Comparison of ENCODE assay signal across 8 cellular contexts in genomic region chr13:106533940-106534843, GRCh38. TPM values are rescaled to one million over a fixed set of nuclear protein-coding genes. Genes with fewer than 3 reads are reported as not detected.
DNase-seq lines count a peak whose midpoint lies in the region; ATAC-seq, FAIRE-seq and TF ChIP-seq lines count a peak whose summit lies in the region.

No MANE protein-coding gene starts in this region.

- H3K27me3 ChIP-seq in Peyer's patch (no peaks in the 10 kb centered on the region), astrocyte (ENCODE audit: insufficient read depth, low read length) (no peaks in the 10 kb centered on the region)

- H3K36me3 ChIP-seq in Peyer's patch (no peaks in the 10 kb centered on the region), astrocyte (ENCODE audit: insufficient read depth, low read length) (no peaks in the 10 kb centered on the region)

- H3K4me3 ChIP-seq in Peyer's patch, result peak overlapping the region; percentile 49 to 88 (median 72)
- H3K4me3 ChIP-seq in astrocyte (ENCODE audit: insufficient read depth, low read depth, low read length), result peak overlapping the region; percentile 96

- intact Hi-C loops in left ventricle myocardium superior (cut with micrococcal nuclease), result loop anchor here (10.0 kb wide), 1 partner anchor 1959 kb away; no protein-coding TSS in a partner anchor
- intact Hi-C loops in posterior vena cava (cut with DNase I), result no loop called here

- H3K4me1 Mint-ChIP-seq in astrocyte (ENCODE audit: low read depth, unreplicated experiment), result peaks cover 16% of the 10 kb centered on the region

- peak overlapping the region; percentile 40 to 89 (median 68) for H3K27ac ChIP-seq in Peyer's patch
- H3K27ac ChIP-seq in astrocyte (ENCODE audit: low read depth, low read length), result peak overlapping the region; percentile 87

- H3K4me2 ChIP-seq in astrocyte (ENCODE audit: low read length), result peak overlapping the region; percentile 93

- peak overlapping the region; percentile 99 for H3K4me3 Mint-ChIP-seq in astrocyte (ENCODE audit: unreplicated experiment)

- H3K36me3 Mint-ChIP-seq in astrocyte (ENCODE audit: low read depth, unreplicated experiment), result no peaks in the 10 kb centered on the region

- H3K9ac ChIP-seq in astrocyte (ENCODE audit: low read length), result peak overlapping the region; percentile 96

- ATAC-seq in left ventricle myocardium superior (no peak), GM19035 (IDR thresholded peaks at IDR 0.05; ENCODE audit: unreplicated experiment) (no peak)

- H3K4me1 ChIP-seq in Peyer's patch (peaks cover 0 to 13% (median 10%) of the 10 kb centered on the region in 4 donors), astrocyte (ENCODE audit: insufficient read depth, low read length) (peaks cover 24% of the 10 kb centered on the region)

- no peak for TF ChIP-seq CTCF in Peyer's patch (IDR thresholded peaks at IDR 0.05)
- no peak for TF ChIP-seq CTCF in astrocyte (IDR thresholded peaks at IDR 0.05; ENCODE audit: insufficient read depth, low read depth, low read length)

- H3K9me3 Mint-ChIP-seq in astrocyte (ENCODE audit: unreplicated experiment), result no peaks in the 10 kb centered on the region

- FAIRE-seq in astrocyte (lab: Jason Lieb, UNC), result no peak

- no peak for TF ChIP-seq POLR2A in Peyer's patch (IDR thresholded peaks at IDR 0.05)

- H4K20me1 ChIP-seq in astrocyte (ENCODE audit: insufficient read depth, low read length), result peaks cover 50% of the 10 kb centered on the region

- H2AFZ ChIP-seq in astrocyte (ENCODE audit: low read depth, low read length), result peak overlapping the region; percentile 42

- H3K9me3 ChIP-seq in Peyer's patch, result no peaks in the 10 kb centered on the region
- H3K9me3 ChIP-seq in astrocyte (ENCODE audit: insufficient read depth, low read depth, low read length), result no peaks in the 10 kb centered on the region

- peak overlapping the region; percentile 93 for H3K27ac Mint-ChIP-seq in astrocyte (ENCODE audit: unreplicated experiment)

- H3K79me2 ChIP-seq in astrocyte (ENCODE audit: insufficient read depth, low read length), result peaks cover 63% of the 10 kb centered on the region

- DNase-seq in NCI-H2029 (lab: John Stamatoyannopoulos, UW) (peak; percentile 2), NCI-H2029 treated with DMSO at 0.1 percent for 48 hours (lab: John Stamatoyannopoulos, UW) (no peak), Peyer's patch (peak in 2 of 3 donors; percentile 62 to 76), astrocyte (ENCODE audit: low read depth) (peak; percentile 74), left ventricle myocardium superior (peak; percentile 53), posterior vena cava (ENCODE audit: low spot score) (peak; percentile 87), SIG-M5 (lab: John Stamatoyannopoulos, UW) (no peak)

- no peaks in the 10 kb centered on the region for H3K27me3 Mint-ChIP-seq in astrocyte (ENCODE audit: low read depth, unreplicated experiment)

RNA-seq across cellular contexts. Expression of gene EFNB2, which starts 1.3 kb away (rescaled TPM):
- total RNA-seq in Peyer's patch (10 to 100 TPM in 3 of 4 donors, 1 to 10 TPM in 1; 5.8 to 38.9 (median 30.2) TPM), astrocyte (93.2 and 93.4 TPM in 2 replicates), left ventricle myocardium superior (9.2 TPM), posterior vena cava (10 to 100 TPM; 15.5 to 18.2 TPM)

RNA-seq across cellular contexts. Expression of gene ARGLU1, which starts 33.7 kb away (rescaled TPM):
- total RNA-seq in Peyer's patch, result 100 to 1,000 TPM in 3 of 4 donors, 10 to 100 TPM in 1; 95.4 to 233 (median 126) TPM
- total RNA-seq in astrocyte, result 52.3 and 56.9 TPM in 2 replicates
- total RNA-seq in left ventricle myocardium superior, result 32.4 TPM
- total RNA-seq in posterior vena cava, result 10 to 100 TPM; 69.9 to 72.8 TPM

Comparison
In these comparisons a context has a peak if more than half of its experiments do, and no peak if none do; other contexts are left out.
1. DNase-seq: peak in NCI-H2029 (single experiment), Peyer's patch (2 of 3), astrocyte (single experiment), left ventricle myocardium superior (single experiment) and posterior vena cava (single experiment); none in NCI-H2029 treated with DMSO at 0.1 percent for 48 hours (single experiment) and SIG-M5 (single experiment).